ENCODE assay signal across 22 cellular contexts in the genomic region with DNA sequence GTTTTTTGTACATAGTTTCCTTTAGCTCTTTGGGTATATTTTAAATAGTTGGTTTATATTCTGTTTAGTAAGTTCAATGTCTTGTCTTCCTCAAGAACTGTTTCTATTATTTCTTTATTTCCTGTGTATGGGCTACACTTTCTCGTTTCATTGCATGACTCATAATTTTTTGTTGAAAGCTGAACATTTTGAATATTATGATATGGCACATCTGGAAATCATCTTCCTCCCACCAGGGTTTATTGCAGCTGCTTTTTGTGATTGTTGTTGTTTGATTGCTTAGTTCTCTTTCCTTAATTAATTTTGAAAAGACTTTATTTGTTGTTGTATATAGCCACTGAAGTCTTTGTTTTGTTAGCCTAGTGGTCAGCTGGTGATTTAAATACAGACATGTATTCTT.
"Had no signal": no experiment of that assay in that cellular context is flagged by ENCODE, and none has a peak within 500 bp of the region (broad histone marks: within the 10 kb centered on the region; RNA-seq: fewer than 3 reads in every experiment).

No MANE protein-coding gene starts in this region.

- H3K36me3 ChIP-seq: sigmoid colon, upper lobe of right lung had no signal

- H3K27ac ChIP-seq: dorsolateral prefrontal cortex, hepatocyte, parathyroid adenoma, sigmoid colon, testis, upper lobe of right lung, VCaP had no signal

- FAIRE-seq: colon, islet of Langerhans had no signal

- H3K4me3 ChIP-seq: dorsolateral prefrontal cortex, hepatocyte, lung, sigmoid colon, testis, upper lobe of right lung had no signal

- H3K4me3 Mint-ChIP-seq: activated CD4-positive, alpha-beta T cell treated with anti-CD3 and anti-CD28 coated beads for 36 hours; activated naive CD8-positive, alpha-beta T cell; natural killer cell; stimulated activated effector memory CD8-positive, alpha-beta T cell treated with anti-CD3 and anti-CD28 coated beads, Interleukin-12 subunit alpha, Interleukin-12 subunit beta, amount 100 ng/mL, for 72 hours had no signal

- H3K9ac ChIP-seq: parathyroid adenoma had no signal

- DNase-seq: activated CD4-positive, alpha-beta T cell treated with anti-CD3 and anti-CD28 coated beads for 36 hours; activated CD4-positive, alpha-beta T cell treated with anti-CD3 and anti-CD28 coated beads, Interleukin-2, amount 50 U/mL, for 48 hours; activated gamma-delta T cell treated with Interleukin-2 at 50 U/mL for 16 hours; amniotic stem cell; caudate nucleus; dorsolateral prefrontal cortex; erythroblast; left colon; natural killer cell; sigmoid colon; stimulated activated CD4-positive, alpha-beta T cell treated with anti-CD3 and anti-CD28 coated beads, Interleukin-4, amount 100 ng/mL, for 24 hours; T-helper 2 cell; testis; upper lobe of right lung had no signal

- H3K4me1 ChIP-seq: parathyroid adenoma, sigmoid colon had no signal

- H3K4me1 Mint-ChIP-seq: activated CD4-positive, alpha-beta T cell treated with anti-CD3 and anti-CD28 coated beads for 36 hours; stimulated activated effector memory CD8-positive, alpha-beta T cell treated with anti-CD3 and anti-CD28 coated beads, Interleukin-12 subunit alpha, Interleukin-12 subunit beta, amount 100 ng/mL, for 72 hours had no signal

- H3K9me3 ChIP-seq: testis had no signal

- ATAC-seq: activated CD4-positive, alpha-beta T cell treated with anti-CD3 and anti-CD28 coated beads for 36 hours; left colon; natural killer cell; stimulated activated effector memory CD8-positive, alpha-beta T cell treated with anti-CD3 and anti-CD28 coated beads, Interleukin-12 subunit alpha, Interleukin-12 subunit beta, amount 100 ng/mL, for 72 hours; upper lobe of right lung had no signal

- H3K27ac Mint-ChIP-seq: activated CD4-positive, alpha-beta T cell treated with anti-CD3 and anti-CD28 coated beads for 36 hours; activated naive CD8-positive, alpha-beta T cell; natural killer cell; stimulated activated effector memory CD8-positive, alpha-beta T cell treated with anti-CD3 and anti-CD28 coated beads, Interleukin-12 subunit alpha, Interleukin-12 subunit beta, amount 100 ng/mL, for 72 hours had no signal

- H3K36me3 Mint-ChIP-seq: stimulated activated effector memory CD8-positive, alpha-beta T cell treated with anti-CD3 and anti-CD28 coated beads, Interleukin-12 subunit alpha, Interleukin-12 subunit beta, amount 100 ng/mL, for 72 hours had no signal

- H3K79me2 ChIP-seq: hepatocyte, parathyroid adenoma had no signal

- H3K4me2 ChIP-seq: hepatocyte had no signal

- H3K27me3 ChIP-seq: dorsolateral prefrontal cortex, hepatocyte, sigmoid colon, testis, upper lobe of right lung had no signal

- H2AFZ ChIP-seq: hepatocyte, parathyroid adenoma had no signal
